In genomic region chr6:711925-712324, GRCh38 we compare ENCODE assay signal across 10 cellular contexts. TPM values are rescaled to one million over a fixed set of nuclear protein-coding genes. Genes with fewer than 3 reads are reported as not detected.
DNase-seq lines count a peak whose midpoint lies in the region; ATAC-seq and TF ChIP-seq lines count a peak whose summit lies in the region.
"Had no signal": no experiment of that assay in that cellular context is flagged by ENCODE, and none has a peak within 500 bp of the region (broad histone marks: within the 10 kb centered on the region; RNA-seq: fewer than 3 reads in every experiment).

No MANE protein-coding gene starts in this region.

- H3K79me2 ChIP-seq in DND-41 (ENCODE audit: insufficient read depth, low read length) (no peaks in the 10 kb centered on the region), PC-3 (ENCODE audit: low read length) (no peaks in the 10 kb centered on the region), osteoblast (ENCODE audit: insufficient read depth, low read length) (no peaks in the 10 kb centered on the region)

- H3K4me1 ChIP-seq in DND-41 (ENCODE audit: insufficient read depth, low read length) (peaks cover 26% of the 10 kb centered on the region), PC-3 (ENCODE audit: insufficient read depth, low read length) (peaks cover 15% of the 10 kb centered on the region), osteoblast (ENCODE audit: insufficient read depth, low read length) (peaks cover 6% of the 10 kb centered on the region)

- H4K20me1 ChIP-seq in DND-41 (ENCODE audit: insufficient read depth, low read length) (no peaks in the 10 kb centered on the region), PC-3 (ENCODE audit: low read length) (no peaks in the 10 kb centered on the region), osteoblast (ENCODE audit: insufficient read depth, low read length) (no peaks in the 10 kb centered on the region)

- no TSS peak for BruUV-seq in PC-3 (replicated peaks; lab: Mats Ljungman, UMichigan)

- H3K4me2 ChIP-seq in DND-41 (ENCODE audit: insufficient read depth, low read length) (peak overlapping the region; percentile 80), PC-3 (ENCODE audit: low read length) (peak overlapping the region; percentile 94), osteoblast (ENCODE audit: insufficient read depth, low read length) (peak overlapping the region; percentile 92)

- H3K36me3 ChIP-seq in DND-41 (ENCODE audit: insufficient read depth, low read length) (no peaks in the 10 kb centered on the region), PC-3 (ENCODE audit: low read depth, low read length) (no peaks in the 10 kb centered on the region), osteoblast (ENCODE audit: insufficient read depth, low read length) (no peaks in the 10 kb centered on the region)

- intact Hi-C loops in PC-3 (cut with micrococcal nuclease): no loop called here

- H2AFZ ChIP-seq in DND-41 (ENCODE audit: low read depth, low read length): peak overlapping the region; percentile 82
- peak overlapping the region; percentile 92 for H2AFZ ChIP-seq in PC-3 (ENCODE audit: low read length)
- peak overlapping the region; percentile 97 for H2AFZ ChIP-seq in osteoblast (ENCODE audit: low read length)

- H3F3A ChIP-seq in PC-3 (ENCODE audit: low read length, unreplicated experiment): no peaks in the 10 kb centered on the region

- H3K9me3 ChIP-seq in DND-41 (ENCODE audit: insufficient read depth, low read length, severe bottlenecking) (no peaks in the 10 kb centered on the region), PC-3 (ENCODE audit: low read length) (no peaks in the 10 kb centered on the region), osteoblast (ENCODE audit: low read depth, low read length) (no peaks in the 10 kb centered on the region)

- H3K27ac ChIP-seq in DND-41 (ENCODE audit: low read length) (peak overlapping the region; percentile 72), PC-3 (ENCODE audit: low read length) (no peak overlapping the region), osteoblast (ENCODE audit: low read depth, low read length) (no peak overlapping the region)

- H3K9ac ChIP-seq in DND-41 (ENCODE audit: low read depth, low read length) (peak overlapping the region; percentile 54), PC-3 (ENCODE audit: low read length) (no peak overlapping the region)

- POLR2A ChIA-PET in PC-3 (lab: Charles Lee; ENCODE audit: unreplicated experiment): no interaction called here

- TF ChIP-seq CTCF in DND-41 (IDR thresholded peaks at IDR 0.05; ENCODE audit: borderline replicate concordance, extremely low read depth, low read length, poor library complexity, severe bottlenecking) (no peak), PC-3 (conservative IDR thresholded peaks at IDR 0.05; ENCODE audit: low read depth, low read length) (no peak), osteoblast (IDR thresholded peaks at IDR 0.05; ENCODE audit: extremely low read depth, low read depth, low read length) (no peak)

- H3K4me3 ChIP-seq in DND-41 (ENCODE audit: low read depth in 1 of 2, low read length in 2 of 2): peak overlapping the region in 1 of 2 experiments; percentile 63; a peak in 3 of 4 replicates
- H3K4me3 ChIP-seq in PC-3 (ENCODE audit: low read length): peak overlapping the region; percentile 79; the same call in 1 of the 2 replicates
- H3K4me3 ChIP-seq in osteoblast (ENCODE audit: insufficient read depth, low read length): no peak overlapping the region

- CTCF ChIA-PET in PC-3 (lab: Charles Lee): no interaction called here

- no peaks in the 10 kb centered on the region for H3K9me2 ChIP-seq in PC-3 (replicated peaks; ENCODE audit: low read length)

- no peak for ATAC-seq in DND-41 (ENCODE audit: insufficient read depth, low read depth)
- no peak for ATAC-seq in PC-3
- ATAC-seq in GM21786 (IDR thresholded peaks at IDR 0.05; ENCODE audit: unreplicated experiment): no peak

- no peaks in the 10 kb centered on the region for H3K27me3 ChIP-seq in DND-41 (ENCODE audit: insufficient read depth, low read length, poor library complexity)
- H3K27me3 ChIP-seq in PC-3 (ENCODE audit: low read length): no peaks in the 10 kb centered on the region
- H3K27me3 ChIP-seq in osteoblast (ENCODE audit: insufficient read depth, low read length): peaks cover 22% of the 10 kb centered on the region

- no peak for DNase-seq in DND-41
- DNase-seq in PC-3: no peak
- DNase-seq in dermis microvascular lymphatic vessel endothelial cell (ENCODE audit: low read depth in 2 of 2): peak; percentile 78 to 82
- no peak for DNase-seq in osteoblast (ENCODE audit: insufficient read length, low spot score, missing footprints)
- DNase-seq in NAMALWA (ENCODE audit: low spot score): no peak
- no peak for DNase-seq in GF-D8 (lab: John Stamatoyannopoulos, UW)
- no peak for DNase-seq in HCEC 1CT
- DNase-seq: NCI-H774 had no signal

RNA-seq across cellular contexts. Expression of gene EXOC2, which starts 19.0 kb away (rescaled TPM):
- total RNA-seq in PC-3 (2014; rRNA removed) (24.8 and 27.7 TPM in 2 replicates), dermis microvascular lymphatic vessel endothelial cell (34.3 and 38.9 TPM in 2 replicates), osteoblast (19.5 and 22.4 TPM in 2 replicates)

RNA-seq across cellular contexts. Expression of gene HUS1B, which starts 55.0 kb away (rescaled TPM):
- total RNA-seq in PC-3 (2014; rRNA removed) (3.1 and 4.2 TPM in 2 replicates), dermis microvascular lymphatic vessel endothelial cell (0.51 and 1.0 TPM in 2 replicates), osteoblast (0.59 and 0.72 TPM in 2 replicates)
- total RNA-seq: G401 had no signal

Comparison
In these comparisons a context has a peak if more than half of its experiments do, and no peak if none do; other contexts are left out.
1. DNase-seq: peak in dermis microvascular lymphatic vessel endothelial cell (2 of 2); none in DND-41 (single experiment), PC-3 (single experiment), osteoblast (single experiment), NAMALWA (single experiment), GF-D8 (single experiment) and HCEC 1CT (single experiment).
2. Peak in every context shown above with its lines, with median percentiles within 50 percentile points of each other: H2AFZ ChIP-seq and H3K4me2 ChIP-seq.